In the genomic region with DNA sequence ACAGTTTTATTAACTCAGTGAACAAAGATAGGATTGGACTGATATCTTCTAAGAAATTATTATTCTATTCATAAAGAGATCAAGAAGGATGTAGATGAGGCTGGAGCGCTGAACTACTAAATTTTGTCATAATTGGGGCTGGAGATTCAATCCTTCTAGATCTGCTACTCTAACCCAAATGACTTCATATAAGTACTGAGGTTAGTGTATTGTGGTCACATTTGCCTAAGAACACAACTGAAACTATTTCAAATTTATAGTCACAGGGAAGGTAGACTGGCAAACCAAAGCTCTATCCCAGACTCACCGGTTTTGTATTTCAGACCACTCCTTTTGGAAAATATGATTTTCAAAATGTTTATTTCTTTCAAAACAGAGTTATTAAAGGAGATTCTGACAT, we compare ENCODE assay signal across 19 cellular contexts.
DNase-seq lines count a peak whose midpoint lies in the region; ATAC-seq and TF ChIP-seq lines count a peak whose summit lies in the region.
"Had no signal": no experiment of that assay in that cellular context is flagged by ENCODE, and none has a peak within 500 bp of the region (broad histone marks: within the 10 kb centered on the region; RNA-seq: fewer than 3 reads in every experiment).

No MANE protein-coding gene starts in this region.

- peak overlapping the region; percentile 4; the same call in 1 of the 2 replicates for H3K4me2 ChIP-seq in OCI-LY3 (ENCODE audit: low read length)

- H3K27ac ChIP-seq in OCI-LY3 (ENCODE audit: low read length), result no peak overlapping the region
- H3K27ac ChIP-seq: HL-60 had no signal

- H3K9ac ChIP-seq in OCI-LY3 (ENCODE audit: low read length), result no peak overlapping the region

- no peak overlapping the region for H2AFZ ChIP-seq in OCI-LY3 (ENCODE audit: low read depth, low read length)

- H3K79me2 ChIP-seq in OCI-LY3 (ENCODE audit: low read length), result no peaks in the 10 kb centered on the region

- no peak overlapping the region for H3K27ac Mint-ChIP-seq in stimulated activated naive CD8-positive, alpha-beta T cell treated with anti-CD3 and anti-CD28 coated beads, Interleukin-15, amount 100 ng/mL, for 72 hours
- H3K27ac Mint-ChIP-seq: B cell; CD4-positive, alpha-beta T cell had no signal

- H3K4me3 Mint-ChIP-seq in stimulated activated naive CD8-positive, alpha-beta T cell treated with anti-CD3 and anti-CD28 coated beads, Interleukin-15, amount 100 ng/mL, for 72 hours, result no peak overlapping the region
- H3K4me3 Mint-ChIP-seq: B cell; CD4-positive, alpha-beta T cell had no signal

- H4K20me1 ChIP-seq in OCI-LY3 (ENCODE audit: insufficient read depth, low read length), result no peaks in the 10 kb centered on the region

- peaks cover 26% of the 10 kb centered on the region for H3K4me1 ChIP-seq in OCI-LY3 (ENCODE audit: low read length)

- ATAC-seq in GM18520 (IDR thresholded peaks at IDR 0.05; ENCODE audit: unreplicated experiment) (peak; percentile 69), GM21381 (IDR thresholded peaks at IDR 0.05; ENCODE audit: unreplicated experiment) (peak; percentile 51), HG03039 (IDR thresholded peaks at IDR 0.05; ENCODE audit: unreplicated experiment) (peak; percentile 80), HG03280 (IDR thresholded peaks at IDR 0.05; ENCODE audit: unreplicated experiment) (no peak)
- no peak for ATAC-seq in stimulated activated naive CD8-positive, alpha-beta T cell treated with anti-CD3 and anti-CD28 coated beads, Interleukin-15, amount 100 ng/mL, for 72 hours
- ATAC-seq: PC-3 had no signal

- H3K9me3 Mint-ChIP-seq in stimulated activated naive CD8-positive, alpha-beta T cell treated with anti-CD3 and anti-CD28 coated beads, Interleukin-15, amount 100 ng/mL, for 72 hours, result no peaks in the 10 kb centered on the region

- TF ChIP-seq CTCF in OCI-LY3 (IDR thresholded peaks at IDR 0.05; ENCODE audit: low read depth, low read length), result no peak

- no peaks in the 10 kb centered on the region for H3K9me3 ChIP-seq in OCI-LY3 (ENCODE audit: insufficient read depth, low read length)

- H3K27me3 Mint-ChIP-seq in stimulated activated naive CD8-positive, alpha-beta T cell treated with anti-CD3 and anti-CD28 coated beads, Interleukin-15, amount 100 ng/mL, for 72 hours, result no peaks in the 10 kb centered on the region
- H3K27me3 Mint-ChIP-seq: B cell; CD4-positive, alpha-beta T cell had no signal

- no peaks in the 10 kb centered on the region for H3K36me3 ChIP-seq in OCI-LY3 (replicated peaks; ENCODE audit: low read depth, low read length)

- H3K4me3 ChIP-seq in OCI-LY3 (ENCODE audit: low read length), result no peak overlapping the region

- no peak for DNase-seq in pons (ENCODE audit: low spot score)
- DNase-seq in dermis blood vessel endothelial cell, result no peak
- no peak for DNase-seq in stimulated activated naive CD8-positive, alpha-beta T cell treated with anti-CD3 and anti-CD28 coated beads, Interleukin-15, amount 100 ng/mL, for 72 hours
- DNase-seq: ACHN; CD4-positive, alpha-beta T cell; DMS79; NCI-H1436; NCI-H2029 treated with DMSO at 0.1 percent for 48 hours; NCI-H524; NK-92 treated with Interleukin-12 subunit alpha and Interleukin-12 subunit beta, amount 100 ng/mL, for 24 hours; PC-3; T-helper 9 cell had no signal

- peaks cover 9% of the 10 kb centered on the region; the same call in 1 of the 2 replicates for H3K27me3 ChIP-seq in OCI-LY3 (ENCODE audit: low read depth, low read length)

- no peaks in the 10 kb centered on the region for H3K4me1 Mint-ChIP-seq in stimulated activated naive CD8-positive, alpha-beta T cell treated with anti-CD3 and anti-CD28 coated beads, Interleukin-15, amount 100 ng/mL, for 72 hours
- H3K4me1 Mint-ChIP-seq: B cell had no signal

Comparison
In these comparisons a context has a peak if more than half of its experiments do, and no peak if none do; other contexts are left out.
1. ATAC-seq: peak in GM18520 (single experiment), GM21381 (single experiment) and HG03039 (single experiment); none in HG03280 (single experiment) and stimulated activated naive CD8-positive, alpha-beta T cell treated with anti-CD3 and anti-CD28 coated beads, Interleukin-15, amount 100 ng/mL, for 72 hours (single experiment).